12 cellular contexts compared by ENCODE assay signal in the genomic region with DNA sequence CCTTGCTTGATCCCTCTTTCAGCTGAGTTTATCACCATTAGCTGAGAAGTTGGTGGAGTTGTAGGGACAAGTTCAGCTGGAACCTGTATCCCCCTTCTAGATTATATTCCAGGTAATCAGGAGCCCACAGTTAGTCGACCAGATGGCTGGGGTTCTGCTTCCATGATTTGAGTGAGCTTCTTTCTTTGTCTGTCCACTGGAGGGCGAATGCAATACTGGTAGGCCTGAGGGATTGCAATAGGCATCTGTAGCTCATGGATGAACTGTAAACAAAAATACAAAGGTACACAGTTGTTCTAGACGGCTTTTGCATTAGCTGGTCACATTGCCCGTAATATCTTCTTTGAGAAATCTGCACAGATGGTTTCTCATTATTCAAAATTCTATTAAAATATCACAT.
DNase-seq lines count a peak whose midpoint lies in the region; ATAC-seq and TF ChIP-seq lines count a peak whose summit lies in the region.
"Had no signal": no experiment of that assay in that cellular context is flagged by ENCODE, and none has a peak within 500 bp of the region (broad histone marks: within the 10 kb centered on the region; RNA-seq: fewer than 3 reads in every experiment).

No MANE protein-coding gene starts in this region.

- peaks cover 18% of the 10 kb centered on the region for H3K4me1 Mint-ChIP-seq in T-helper 17 cell

- TF ChIP-seq CTCF in AG04450 (IDR thresholded peaks at IDR 0.05; ENCODE audit: low read depth, low read length), result peak; percentile 46
- peak; percentile 15; the same call in 1 of the 3 replicates for TF ChIP-seq CTCF in GM12872 (IDR thresholded peaks at IDR 0.05; ENCODE audit: insufficient read depth, low read depth, low read length)
- TF ChIP-seq CTCF in foreskin fibroblast (IDR thresholded peaks at IDR 0.05; ENCODE audit: low read depth, low read length), result peak; percentile 51

- DNase-seq in AG04450 (ENCODE audit: low read depth, low spot score) (no peak), NCI-H526 treated with DMSO at 0.1 percent for 48 hours (lab: John Stamatoyannopoulos, UW) (peak; percentile 23), foreskin fibroblast (peak in 1 of 2 donors; percentile 15), caudate nucleus (lab: John Stamatoyannopoulos, UW) (no peak), T-helper 17 cell (no peak), mucosa of gallbladder (ENCODE audit: low spot score) (no peak)
- DNase-seq: activated gamma-delta T cell treated with Interleukin-2 at 50 U/mL for 16 hours, occipital lobe had no signal

- H3K27ac ChIP-seq in AG04450 (ENCODE audit: low read depth, low read length), result no peak overlapping the region
- no peak overlapping the region for H3K27ac ChIP-seq in caudate nucleus (ENCODE audit: low read depth, low read length)
- H3K27ac ChIP-seq: KMS-11 had no signal

- POLR2A ChIA-PET in AG04450 (lab: Yijun Ruan, JAX), result no interaction called here

- H3K9me3 ChIP-seq in AG04450 (ENCODE audit: control insufficient read depth, insufficient read depth, low read length) (no peaks in the 10 kb centered on the region), T-helper 17 cell (ENCODE audit: control insufficient read depth, low read length, poor library complexity, severe bottlenecking) (no peaks in the 10 kb centered on the region)

- no peaks in the 10 kb centered on the region for H3K27me3 ChIP-seq in AG04450 (ENCODE audit: control insufficient read depth, insufficient read depth, low read length)

- no peaks in the 10 kb centered on the region for H3K36me3 Mint-ChIP-seq in T-helper 17 cell (ENCODE audit: low read depth)

- no peak overlapping the region for H3K4me3 ChIP-seq in AG04450 (ENCODE audit: low read depth, low read length)
- H3K4me3 ChIP-seq in foreskin fibroblast (ENCODE audit: low read depth in 1 of 2, low read length in 2 of 2), result no peak overlapping the region

- H3K4me3 Mint-ChIP-seq in T-helper 17 cell, result no peak overlapping the region
- H3K4me3 Mint-ChIP-seq: T-helper 1 cell treated with Interleukin-12 subunit alpha and Interleukin-12 subunit beta and Interleukin-4 antibody, amounts not matched to agents 30 μg/mL and 1 μg/mL, for 36 hours had no signal

- no peak for ATAC-seq in GM18909 (IDR thresholded peaks at IDR 0.05; ENCODE audit: poor library complexity, unreplicated experiment)
- no peak for ATAC-seq in T-helper 17 cell

- H3K27me3 Mint-ChIP-seq in T-helper 17 cell, result no peaks in the 10 kb centered on the region

- CTCF ChIA-PET in AG04450 (lab: Charles Lee), result interaction anchor here (0.6 to 2.5 kb wide), 5 partner anchors 9 to 1274 kb away, joined by 3 to 26 read pairs (median 4); no protein-coding TSS in a partner anchor

- no peak overlapping the region for H3K27ac Mint-ChIP-seq in T-helper 17 cell
- H3K27ac Mint-ChIP-seq: T-helper 1 cell treated with Interleukin-12 subunit alpha and Interleukin-12 subunit beta and Interleukin-4 antibody, amounts not matched to agents 30 μg/mL and 1 μg/mL, for 36 hours had no signal
